ENCODE assay signal across 1 cellular context in genomic region chr9:93081931-93082330, GRCh38.
A peak's percentile ranks its signal among the peaks of the same experiment; 100 is the strongest.
TF ChIP-seq lines count a peak whose summit lies in the region.

No MANE protein-coding gene starts in this region.

TF ChIP-seq in IMR-90, 13 proteins besides CTCF, POLR2A, EP300 and RAD21 (continued from another document):
- TF ChIP-seq CHD1 (IDR thresholded peaks at IDR 0.05; ENCODE audit: low read depth, low read length) (no peak), ELK1 (IDR thresholded peaks at IDR 0.05; ENCODE audit: borderline replicate concordance, low read depth, low read length) (no peak), CEBPB (IDR thresholded peaks at IDR 0.05; ENCODE audit: low read depth, low read length) (no peak), RCOR1 (IDR thresholded peaks at IDR 0.05; ENCODE audit: insufficient replicate concordance, low read length) (peak; percentile 58)
